8 cellular contexts compared by ENCODE assay signal in the genomic region with DNA sequence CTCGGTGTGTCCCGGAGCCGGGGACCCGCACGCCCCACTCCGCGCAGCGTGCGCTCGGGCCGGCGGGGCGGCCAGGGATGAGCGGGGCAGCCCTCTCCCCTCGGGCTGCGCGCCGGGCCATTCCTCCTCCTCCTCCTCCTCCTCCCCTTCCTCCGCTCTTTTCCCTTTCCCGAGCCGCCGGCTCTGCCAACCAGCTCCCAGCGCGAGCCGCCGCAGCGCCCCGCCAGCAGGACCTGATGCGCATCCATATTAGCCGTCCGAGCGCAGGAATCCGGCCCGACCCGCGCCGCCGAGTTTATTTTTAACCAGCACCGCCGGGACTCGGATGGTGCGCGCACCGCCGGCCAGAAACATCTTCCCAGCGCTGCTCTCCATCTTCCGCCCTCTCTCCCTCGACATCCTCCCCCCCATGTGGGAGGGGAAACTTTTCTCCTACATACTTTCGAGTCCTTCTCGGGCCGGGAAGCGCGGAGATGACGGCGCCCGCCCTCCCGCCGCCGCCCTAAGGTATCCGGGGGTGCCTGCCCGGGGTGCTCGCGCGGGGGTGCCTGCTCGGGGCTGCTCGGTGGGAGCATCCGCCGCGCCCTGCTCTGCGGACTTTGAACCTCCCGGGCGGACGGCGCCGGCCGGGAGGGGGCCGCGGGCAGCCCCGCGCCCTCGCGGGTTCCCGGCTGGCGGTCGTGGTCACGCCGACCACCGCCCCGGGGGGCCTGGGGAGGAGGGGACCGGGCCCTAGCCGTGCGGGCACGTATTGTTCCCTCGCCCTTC. TPM values are rescaled to one million over a fixed set of nuclear protein-coding genes. Genes with fewer than 3 reads are reported as not detected.
A peak's percentile ranks its signal among the peaks of the same experiment; 100 is the strongest.
DNase-seq lines count a peak whose midpoint lies in the region; ATAC-seq and TF ChIP-seq lines count a peak whose summit lies in the region.

No MANE protein-coding gene starts in this region.

- TF ChIP-seq CTCF in heart left ventricle (IDR thresholded peaks at IDR 0.05), result no peak
- no peak for TF ChIP-seq CTCF in progenitor cell of endocrine pancreas (IDR thresholded peaks at IDR 0.05; ENCODE audit: unreplicated experiment)

- H3K36me3 ChIP-seq in HAP-1 (replicated peaks), result no peaks in the 10 kb centered on the region
- no peaks in the 10 kb centered on the region for H3K36me3 ChIP-seq in heart left ventricle

- peak overlapping the region; percentile 92 for H3K4me3 Mint-ChIP-seq in activated naive CD8-positive, alpha-beta T cell
- peak overlapping the region; percentile 91 for H3K4me3 Mint-ChIP-seq in progenitor cell of endocrine pancreas (ENCODE audit: low read depth)

- peak overlapping the region; percentile 88 to 99 (median 96) for H3K27ac ChIP-seq in heart left ventricle

- WGBS in heart left ventricle, 4 donors, result 0 to 1% (median 1%) methylated on average over 45 to 94 of the region's 94 CpGs

- H3K27me3 ChIP-seq in HAP-1 (ENCODE audit: low read depth), result no peaks in the 10 kb centered on the region
- no peaks in the 10 kb centered on the region for H3K27me3 ChIP-seq in heart left ventricle

- H3K9me3 ChIP-seq in HAP-1, result no peaks in the 10 kb centered on the region
- H3K9me3 ChIP-seq in heart left ventricle, result no peaks in the 10 kb centered on the region

- DNase-seq in COLO829 (ENCODE audit: low spot score) (peak; percentile 52), HAP-1 (ENCODE audit: low spot score in 2 of 2) (peak; percentile 25 to 68), RPMI7951 (ENCODE audit: low read depth) (peak; percentile 64), heart left ventricle (peak; percentile 67 to 88 (median 75)), progenitor cell of endocrine pancreas (ENCODE audit: low spot score, unreplicated experiment) (peak; percentile 32), NK-92 (lab: John Stamatoyannopoulos, UW; ENCODE audit: unreplicated experiment) (no peak)

- H3K9me3 Mint-ChIP-seq in activated naive CD8-positive, alpha-beta T cell (ENCODE audit: low read depth), result no peaks in the 10 kb centered on the region
- H3K9me3 Mint-ChIP-seq in progenitor cell of endocrine pancreas (ENCODE audit: low read depth), result no peaks in the 10 kb centered on the region

- H3K4me1 ChIP-seq in HAP-1 (peaks cover 31% of the 10 kb centered on the region), heart left ventricle (peaks cover 0 to 51% (median 33%) of the 10 kb centered on the region in 12 donors)

- H3K4me1 Mint-ChIP-seq in activated naive CD8-positive, alpha-beta T cell (ENCODE audit: low read depth), result peaks cover 47% of the 10 kb centered on the region
- peaks cover 34% of the 10 kb centered on the region for H3K4me1 Mint-ChIP-seq in progenitor cell of endocrine pancreas (ENCODE audit: low read depth)

- H3K36me3 Mint-ChIP-seq in activated naive CD8-positive, alpha-beta T cell, result no peaks in the 10 kb centered on the region
- no peaks in the 10 kb centered on the region for H3K36me3 Mint-ChIP-seq in progenitor cell of endocrine pancreas (ENCODE audit: insufficient read depth)

- peak overlapping the region; percentile 87 for H3K4me3 ChIP-seq in HAP-1
- H3K4me3 ChIP-seq in heart left ventricle, result peak overlapping the region; percentile 71 to 99 (median 96)

- no peaks in the 10 kb centered on the region for H3K27me3 Mint-ChIP-seq in activated naive CD8-positive, alpha-beta T cell
- no peaks in the 10 kb centered on the region for H3K27me3 Mint-ChIP-seq in progenitor cell of endocrine pancreas

- intact Hi-C loops in heart left ventricle (cut with DNase I), result loop anchor here in 8 of 10 donors (2.0 to 10.0 kb wide), 16 partner anchors 32 to 434 kb away; no protein-coding TSS in a partner anchor

- ATAC-seq in heart left ventricle, result peak in 3 of 4 donors; percentile 36 to 64 (median 58)
- no peak for ATAC-seq in GM21367 (IDR thresholded peaks at IDR 0.05; ENCODE audit: unreplicated experiment)

- TF ChIP-seq POLR2A in heart left ventricle (IDR thresholded peaks at IDR 0.05), result peak in 1 of 2 donors; percentile 18

- in situ Hi-C loops in HAP-1 (cut with MboI; ENCODE audit: low sequenced_read_pairs), result no loop called here

- peak overlapping the region; percentile 92 for H3K27ac Mint-ChIP-seq in activated naive CD8-positive, alpha-beta T cell
- H3K27ac Mint-ChIP-seq in progenitor cell of endocrine pancreas, result peak overlapping the region; percentile 94

RNA-seq across cellular contexts. Expression of gene RREB1, which starts 0.6 kb away (rescaled TPM):
- total RNA-seq in RPMI7951 (2014; rRNA removed; shearing (Covaris generic)), result 5.8 and 6.0 TPM in 2 replicates
- total RNA-seq in heart left ventricle, result 10 to 100 TPM; 28.6 to 49.4 (median 40.1) TPM
- polyA plus RNA-seq in heart left ventricle, result 1 to 10 TPM; 8.7 to 9.1 TPM
- 67.2 and 71.7 TPM in 2 replicates for total RNA-seq in progenitor cell of endocrine pancreas
